In the genomic region with DNA sequence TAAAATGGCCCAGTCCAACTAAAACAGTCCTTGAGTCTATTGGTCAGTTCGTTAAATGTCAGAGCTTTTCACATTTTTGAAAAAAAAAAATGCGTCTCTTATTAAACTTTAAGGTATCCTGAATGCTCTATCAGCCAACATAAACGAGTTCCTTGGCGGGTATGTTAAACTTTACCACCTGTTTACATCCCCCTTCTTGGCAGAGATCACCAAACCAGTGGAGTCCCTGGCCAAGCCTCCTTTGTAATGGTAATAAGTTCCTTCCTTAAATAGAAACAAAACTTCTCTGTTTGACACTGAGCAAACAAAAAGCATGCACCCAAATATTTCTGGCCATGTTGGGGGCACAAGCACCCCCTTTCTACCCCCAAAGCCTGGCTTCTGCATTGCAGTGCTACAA, we compare ENCODE assay signal across 19 cellular contexts. TPM values are rescaled to one million over a fixed set of nuclear protein-coding genes. Genes with fewer than 3 reads are reported as not detected.
A peak's percentile ranks its signal among the peaks of the same experiment; 100 is the strongest.
DNase-seq lines count a peak whose midpoint lies in the region; ATAC-seq, FAIRE-seq and TF ChIP-seq lines count a peak whose summit lies in the region.
"Had no signal": no experiment of that assay in that cellular context is flagged by ENCODE, and none has a peak within 500 bp of the region (broad histone marks: within the 10 kb centered on the region; RNA-seq: fewer than 3 reads in every experiment).

No MANE protein-coding gene starts in this region.

- H3K4me3 ChIP-seq in BLaER1 (peak overlapping the region; percentile 66), GM23338 (peak overlapping the region; percentile 70), endodermal cell (ENCODE audit: low read length) (no peak overlapping the region)
- H3K4me3 ChIP-seq: SJSA1 had no signal

- H2AFZ ChIP-seq in GM23338 = peak overlapping the region; percentile 99

- H3K9ac ChIP-seq in BLaER1 (peak overlapping the region; percentile 46; the same call in 1 of the 2 replicates), endodermal cell (ENCODE audit: extremely low read depth, low read length, poor library complexity, severe bottlenecking) (no peak overlapping the region)

- H3K4me1 ChIP-seq in BLaER1 (peaks cover 87% of the 10 kb centered on the region), GM23338 (ENCODE audit: insufficient read depth) (peaks cover 18% of the 10 kb centered on the region), endodermal cell (ENCODE audit: control insufficient read depth, insufficient read depth, low read length) (no peaks in the 10 kb centered on the region)

- H3K4me2 ChIP-seq in BLaER1 (peak overlapping the region; percentile 90), GM23338 (peak overlapping the region; percentile 87)

- peaks cover 30% of the 10 kb centered on the region for H3K27me3 ChIP-seq in BLaER1
- H3K27me3 ChIP-seq in GM23338 (ENCODE audit: insufficient read depth) = peaks cover 61% of the 10 kb centered on the region
- peaks cover 28% of the 10 kb centered on the region for H3K27me3 ChIP-seq in endodermal cell (ENCODE audit: control insufficient read depth, insufficient read depth, low read length, poor library complexity, severe bottlenecking)
- H3K27me3 ChIP-seq: uterus had no signal

- peak; percentile 39 for DNase-seq in GM23338 (ENCODE audit: low spot score)
- DNase-seq in endodermal cell = no peak
- DNase-seq in neural crest cell (ENCODE audit: low read depth, low spot score) = no peak
- DNase-seq in RCC 7860 (ENCODE audit: low spot score) = no peak
- no peak for DNase-seq in UCSD-AML1 (lab: John Stamatoyannopoulos, UW; ENCODE audit: unreplicated experiment)
- no peak for DNase-seq in NCI-H2171 (lab: John Stamatoyannopoulos, UW)
- DNase-seq: activated CD4-positive, CD25-positive, alpha-beta regulatory T cell treated with anti-CD3 and anti-CD28 coated beads, Interleukin-2, amount 50 U/mL, for 72 hours; activated gamma-delta T cell; cortex of kidney; islet precursor cell; NCI-H345; stimulated activated naive CD4-positive, alpha-beta T cell treated with Interleukin-2 at 50 U/mL for 16 hours had no signal

- no peak for TF ChIP-seq CTCF in GM23338 (conservative IDR thresholded peaks at IDR 0.05; ENCODE audit: low read depth in 2 of 2)
- no peak for TF ChIP-seq CTCF in endodermal cell (conservative IDR thresholded peaks at IDR 0.05)
- no peak for TF ChIP-seq CTCF in neural crest cell (conservative IDR thresholded peaks at IDR 0.05)

- ATAC-seq in GM23338 (no peak), HG03039 (IDR thresholded peaks at IDR 0.05; ENCODE audit: unreplicated experiment) (no peak)

- H3F3A ChIP-seq in GM23338 (replicated peaks; ENCODE audit: low read depth) = 0 out of 2 replicates have a peak, but pooled peaks cover 11% of the 10 kb centered on the region

- no peaks in the 10 kb centered on the region for H3K79me2 ChIP-seq in GM23338 (replicated peaks; ENCODE audit: insufficient read depth)

- H3K9me2 ChIP-seq in GM23338 (ENCODE audit: insufficient read depth) = no peaks in the 10 kb centered on the region

- peak overlapping the region; percentile 79; the same call in 1 of the 2 replicates for H3K27ac ChIP-seq in BLaER1
- H3K27ac ChIP-seq in GM23338 (ENCODE audit: low read depth) = no peak overlapping the region
- H3K27ac ChIP-seq in endodermal cell (ENCODE audit: low read depth, low read length) = no peak overlapping the region
- H3K27ac ChIP-seq: SJSA1 had no signal

- FAIRE-seq in RCC 7860 (lab: Jason Lieb, UNC) = no peak
- FAIRE-seq: GM12891, H54 had no signal

- H3K4me1 Mint-ChIP-seq in GM23338 = peaks cover 31% of the 10 kb centered on the region
- H3K4me1 Mint-ChIP-seq in endodermal cell = peaks cover 15% of the 10 kb centered on the region
- peaks cover 51% of the 10 kb centered on the region for H3K4me1 Mint-ChIP-seq in neural crest cell

- peaks cover 38% of the 10 kb centered on the region for H3K27me3 Mint-ChIP-seq in GM23338 (ENCODE audit: insufficient read depth, low read depth, poor library complexity)
- H3K27me3 Mint-ChIP-seq in endodermal cell (ENCODE audit: insufficient read depth) = peaks cover 62% of the 10 kb centered on the region
- H3K27me3 Mint-ChIP-seq in neural crest cell (ENCODE audit: low read depth) = peaks cover 20% of the 10 kb centered on the region

- peaks cover 43% of the 10 kb centered on the region for H3K9me3 ChIP-seq in BLaER1
- no peaks in the 10 kb centered on the region for H3K9me3 ChIP-seq in endodermal cell (ENCODE audit: control insufficient read depth, low read length)
- H3K9me3 ChIP-seq: uterus had no signal

- H4K20me1 ChIP-seq in BLaER1 (no peaks in the 10 kb centered on the region), GM23338 (replicated peaks; ENCODE audit: insufficient read depth) (no peaks in the 10 kb centered on the region; the same call in 1 of the 2 replicates)

- H3K27ac Mint-ChIP-seq in GM23338 = no peak overlapping the region
- no peak overlapping the region for H3K27ac Mint-ChIP-seq in endodermal cell
- H3K27ac Mint-ChIP-seq in neural crest cell (ENCODE audit: unreplicated experiment) = no peak overlapping the region

- WGBS in endodermal cell (ENCODE audit: insufficient coverage in 1 of 2, insufficient read length in 1 of 2), 2 experiments = 84 to 91% methylated on average over 4 of the region's 4 CpGs

- peak overlapping the region; percentile 64 for H3K4me3 Mint-ChIP-seq in GM23338
- H3K4me3 Mint-ChIP-seq in endodermal cell = peak overlapping the region; percentile 60
- peak overlapping the region; percentile 80 for H3K4me3 Mint-ChIP-seq in neural crest cell

- no peaks in the 10 kb centered on the region for H3K36me3 Mint-ChIP-seq in GM23338 (ENCODE audit: low read depth)
- H3K36me3 Mint-ChIP-seq in endodermal cell (ENCODE audit: low read depth) = no peaks in the 10 kb centered on the region
- no peaks in the 10 kb centered on the region for H3K36me3 Mint-ChIP-seq in neural crest cell (ENCODE audit: low read depth)

- H3K9me3 Mint-ChIP-seq in GM23338 (no peaks in the 10 kb centered on the region), endodermal cell (no peaks in the 10 kb centered on the region), neural crest cell (no peaks in the 10 kb centered on the region)

- H3K36me3 ChIP-seq in BLaER1 (0 out of 2 replicates have a peak, but pooled peaks cover 5% of the 10 kb centered on the region), GM23338 (ENCODE audit: insufficient read depth) (no peaks in the 10 kb centered on the region), endodermal cell (ENCODE audit: control insufficient read depth, insufficient read depth, low read length) (no peaks in the 10 kb centered on the region)
- H3K36me3 ChIP-seq: uterus had no signal

TF ChIP-seq in GM23338, 12 proteins besides CTCF, POLR2A, EP300 and RAD21 (continues in another document):
- TF ChIP-seq, protein P1, sequence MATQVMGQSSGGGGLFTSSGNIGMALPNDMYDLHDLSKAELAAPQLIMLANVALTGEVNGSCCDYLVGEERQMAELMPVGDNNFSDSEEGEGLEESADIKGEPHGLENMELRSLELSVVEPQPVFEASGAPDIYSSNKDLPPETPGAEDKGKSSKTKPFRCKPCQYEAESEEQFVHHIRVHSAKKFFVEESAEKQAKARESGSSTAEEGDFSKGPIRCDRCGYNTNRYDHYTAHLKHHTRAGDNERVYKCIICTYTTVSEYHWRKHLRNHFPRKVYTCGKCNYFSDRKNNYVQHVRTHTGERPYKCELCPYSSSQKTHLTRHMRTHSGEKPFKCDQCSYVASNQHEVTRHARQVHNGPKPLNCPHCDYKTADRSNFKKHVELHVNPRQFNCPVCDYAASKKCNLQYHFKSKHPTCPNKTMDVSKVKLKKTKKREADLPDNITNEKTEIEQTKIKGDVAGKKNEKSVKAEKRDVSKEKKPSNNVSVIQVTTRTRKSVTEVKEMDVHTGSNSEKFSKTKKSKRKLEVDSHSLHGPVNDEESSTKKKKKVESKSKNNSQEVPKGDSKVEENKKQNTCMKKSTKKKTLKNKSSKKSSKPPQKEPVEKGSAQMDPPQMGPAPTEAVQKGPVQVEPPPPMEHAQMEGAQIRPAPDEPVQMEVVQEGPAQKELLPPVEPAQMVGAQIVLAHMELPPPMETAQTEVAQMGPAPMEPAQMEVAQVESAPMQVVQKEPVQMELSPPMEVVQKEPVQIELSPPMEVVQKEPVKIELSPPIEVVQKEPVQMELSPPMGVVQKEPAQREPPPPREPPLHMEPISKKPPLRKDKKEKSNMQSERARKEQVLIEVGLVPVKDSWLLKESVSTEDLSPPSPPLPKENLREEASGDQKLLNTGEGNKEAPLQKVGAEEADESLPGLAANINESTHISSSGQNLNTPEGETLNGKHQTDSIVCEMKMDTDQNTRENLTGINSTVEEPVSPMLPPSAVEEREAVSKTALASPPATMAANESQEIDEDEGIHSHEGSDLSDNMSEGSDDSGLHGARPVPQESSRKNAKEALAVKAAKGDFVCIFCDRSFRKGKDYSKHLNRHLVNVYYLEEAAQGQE (IDR thresholded peaks at IDR 0.05; ENCODE audit: unreplicated experiment) = no peak
- no peak for TF ChIP-seq NANOG (IDR thresholded peaks at IDR 0.05; ENCODE audit: borderline replicate concordance)
- TF ChIP-seq JUNB (IDR thresholded peaks at IDR 0.05; ENCODE audit: unreplicated experiment) = no peak

RNA-seq across cellular contexts. Expression of a gene that starts 3.2 kb away (rescaled TPM):
- 4.5 and 5.1 TPM in 2 replicates for total RNA-seq in GM23338 (2014; rRNA removed; shearing (Covaris generic))
- polyA plus RNA-seq in GM23338 (2016; fragmentation: Nextera tagmentation; extraction: Ambion mirVana) = 0.95 and 1.2 TPM in 2 replicates
- total RNA-seq in endodermal cell = 1 to 10 TPM; 1.6 to 3.3 TPM
- 17.3 TPM for polyA plus RNA-seq in endodermal cell (2013, experiment 1 of 2)
- 19.1 TPM for polyA plus RNA-seq in endodermal cell (2013, experiment 2 of 2)
- total RNA-seq in neural crest cell = 60.7 and 61.5 TPM in 2 replicates
- total RNA-seq: T-helper 2 cell treated with Interferon-gamma antibody and Interleukin-4, amounts not matched to agents 100 ng/mL and 5 ng/mL, for 36 hours had no signal

Comparison
In these comparisons a context has a peak if more than half of its experiments do, and no peak if none do; other contexts are left out.
1. RNA of a gene that starts 3.2 kb away (total RNA-seq): 60.7 to 61.5 TPM in neural crest cell; 4.5 to 5.1 TPM in GM23338 and 1.6 to 3.3 TPM in endodermal cell; every median in the first group is over 10 times any median in the second.
2. Peak in every context shown above with its lines, with median percentiles within 50 percentile points of each other: H3K4me3 Mint-ChIP-seq.